In the genomic region with DNA sequence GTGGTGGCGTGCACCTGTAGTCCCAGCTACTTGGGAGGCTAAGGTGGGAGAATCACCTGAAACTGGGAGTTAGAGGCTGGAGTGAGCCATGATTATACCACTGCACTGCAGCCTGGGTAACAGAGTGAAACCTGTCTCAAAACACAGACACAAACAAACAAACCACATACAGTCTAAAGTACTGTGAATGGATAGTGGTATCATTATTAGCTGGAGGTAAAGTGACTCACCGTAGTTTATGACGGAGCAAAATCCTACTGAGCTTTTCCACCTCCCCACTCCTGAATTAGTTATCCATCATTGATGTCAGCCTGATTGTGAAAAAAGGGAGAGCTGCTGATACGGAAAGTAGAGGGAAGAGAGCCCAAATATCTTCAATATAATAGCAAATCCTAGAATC, we compare ENCODE assay signal across 21 cellular contexts. TPM values are rescaled to one million over a fixed set of nuclear protein-coding genes. Genes with fewer than 3 reads are reported as not detected.
DNase-seq lines count a peak whose midpoint lies in the region; ATAC-seq and TF ChIP-seq lines count a peak whose summit lies in the region.
"Had no signal": no experiment of that assay in that cellular context is flagged by ENCODE, and none has a peak within 500 bp of the region (broad histone marks: within the 10 kb centered on the region; RNA-seq: fewer than 3 reads in every experiment).

No MANE protein-coding gene starts in this region.

- DNase-seq in HT1080 (ENCODE audit: low read depth): peak; percentile 29
- DNase-seq in RPMI7951 (ENCODE audit: low read depth): peak; percentile 24
- peak; percentile 61 for DNase-seq in epithelial cell of esophagus (ENCODE audit: low read depth)
- peak; percentile 48 for DNase-seq in renal cortical epithelial cell (ENCODE audit: low read depth)
- DNase-seq in NCI-H748 (lab: John Stamatoyannopoulos, UW; ENCODE audit: unreplicated experiment): no peak
- no peak for DNase-seq in COLO829 (ENCODE audit: low spot score)
- DNase-seq: Caco-2; CD4-positive, CD25-positive, alpha-beta regulatory T cell; DMS 273 treated with DMSO at 0.1 percent for 48 hours; DND-41; Karpas-422; MG63; NCI-H1092; NCI-H1436; NCI-H1930; NCI-H510A treated with DMSO at 0.1 percent for 48 hours; NCI-H774; SHP77 had no signal

- no peak for TF ChIP-seq CTCF in epithelial cell of esophagus (IDR thresholded peaks at IDR 0.05; ENCODE audit: insufficient read depth, low read depth, low read length, missing control alignments)

- no peak for ATAC-seq in HG03378 (IDR thresholded peaks at IDR 0.05; ENCODE audit: unreplicated experiment)
- ATAC-seq: GM23338 had no signal

- H3K4me3 ChIP-seq in epithelial cell of esophagus (ENCODE audit: low read length): no peak overlapping the region
- H3K4me3 ChIP-seq: GM23338, HAP-1, MG63 had no signal

RNA-seq across cellular contexts. Expression of a gene that starts 3.2 kb away (rescaled TPM):
- total RNA-seq in HT1080 (2014; rRNA removed; shearing (Covaris generic)): 37.4 and 41.2 TPM in 2 replicates
- polyA plus RNA-seq in HT1080 (2015; cell fraction: cytosol; rRNA removed): 32.9 and 36.8 TPM in 2 replicates
- 57.8 and 59.7 TPM in 2 replicates for polyA plus RNA-seq in HT1080 (2015; cell fraction: nucleus; rRNA removed)
- 34.1 and 38.9 TPM in 2 replicates for total RNA-seq in RPMI7951 (2014; rRNA removed; shearing (Covaris generic))
- total RNA-seq in renal cortical epithelial cell: 21.7 and 24.3 TPM in 2 replicates

Comparison
In these comparisons a context has a peak if more than half of its experiments do, and no peak if none do; other contexts are left out.
1. DNase-seq: peak in HT1080 (single experiment), RPMI7951 (single experiment), epithelial cell of esophagus (single experiment) and renal cortical epithelial cell (single experiment); none in NCI-H748 (single experiment) and COLO829 (single experiment).